9 cellular contexts compared by ENCODE assay signal in the genomic region with DNA sequence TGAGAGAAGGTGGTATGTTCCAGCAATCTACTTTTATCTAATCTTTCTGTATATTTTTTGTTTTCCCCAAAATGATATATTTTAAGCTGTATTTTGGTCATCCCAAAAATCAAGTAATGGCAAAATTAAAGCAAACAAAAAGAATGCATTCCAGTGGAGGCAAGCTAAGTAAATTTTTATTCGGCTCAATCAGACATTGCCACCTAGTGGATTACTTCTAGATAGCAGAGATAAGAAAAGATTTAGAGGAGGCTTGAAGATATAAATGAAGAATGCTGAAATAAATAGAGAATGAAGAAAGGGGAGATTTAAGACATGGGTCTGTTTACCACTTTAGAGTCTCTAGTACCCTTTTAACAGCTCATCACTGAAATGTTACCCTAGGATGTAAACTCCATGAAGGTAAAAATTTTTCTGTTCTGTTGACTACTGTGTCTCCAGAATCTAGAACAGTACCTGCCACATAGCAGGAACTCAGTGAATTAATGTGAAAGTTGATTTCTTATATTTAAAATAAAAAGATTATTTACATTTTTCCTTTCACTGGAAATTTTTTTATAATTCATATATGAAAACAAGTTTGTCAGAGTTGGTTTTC.
A peak's percentile ranks its signal among the peaks of the same experiment; 100 is the strongest.
DNase-seq lines count a peak whose midpoint lies in the region; ATAC-seq, FAIRE-seq and TF ChIP-seq lines count a peak whose summit lies in the region.
"Had no signal": no experiment of that assay in that cellular context is flagged by ENCODE, and none has a peak within 500 bp of the region (broad histone marks: within the 10 kb centered on the region; RNA-seq: fewer than 3 reads in every experiment).

No MANE protein-coding gene starts in this region.

- H3K79me2 ChIP-seq in HepG2 (ENCODE audit: insufficient read depth, low read length): no peaks in the 10 kb centered on the region

- H3K4me3 Mint-ChIP-seq in brain: no peak overlapping the region
- H3K4me3 Mint-ChIP-seq: memory B cell had no signal

- H3K9ac ChIP-seq in HepG2 (ENCODE audit: insufficient read depth, low read depth, low read length): no peak overlapping the region

- no peak for DNase-seq in BJ (ENCODE audit: low read depth)
- DNase-seq in NCI-H146 treated with DMSO at 0.1 percent for 48 hours (lab: John Stamatoyannopoulos, UW; ENCODE audit: unreplicated experiment): peak; percentile 8
- DNase-seq in HepG2 (ENCODE audit: low spot score): peak; percentile 14

- peaks cover 25% of the 10 kb centered on the region for H3K36me3 Mint-ChIP-seq in brain
- H3K36me3 Mint-ChIP-seq: memory B cell had no signal

- POLR2A ChIA-PET in BJ (lab: Charles Lee): interaction anchor here (0.6 kb wide), 1 partner anchor 1357 kb away, joined by 3 read pairs; no protein-coding TSS in a partner anchor
- POLR2A ChIA-PET in HepG2 (lab: Yijun Ruan, JAX): no interaction called here

- H3K9me3 Mint-ChIP-seq in brain: no peaks in the 10 kb centered on the region
- H3K9me3 Mint-ChIP-seq: memory B cell had no signal

- no peak for TF ChIP-seq POLR2A in HepG2 (IDR thresholded peaks at IDR 0.05; ENCODE audit: insufficient read depth in 1 of 2, low read depth in 2 of 2, low read length in 2 of 2)

- H2AFZ ChIP-seq in HepG2 (ENCODE audit: low read length): no peak overlapping the region

- FAIRE-seq in HepG2 (lab: Jason Lieb, UNC): no peak

- H3K4me3 ChIP-seq in BJ (ENCODE audit: low read depth, low read length) (no peak overlapping the region), HepG2 (replicated peaks in 1 of 3; ENCODE audit: insufficient read depth in 1 of 3, low read depth in 2 of 3, low read length in 3 of 3) (no peak overlapping the region)

- CTCF ChIA-PET in BJ (lab: Yijun Ruan, JAX): interaction anchor here (0.6 to 8.1 kb wide), 19 partner anchors 8 to 571 kb away, joined by 3 to 106 read pairs (median 4); no protein-coding TSS in a partner anchor
- CTCF ChIA-PET in HepG2 (lab: Yijun Ruan, JAX; ENCODE audit: low intra/inter-chr PET ratio, low total read pairs): interaction anchor here (1.8 kb wide), 1 partner anchor 85 kb away, joined by 9 read pairs; no protein-coding TSS in a partner anchor

- BruUV-seq in HepG2 (replicated peaks; lab: Mats Ljungman, UMichigan): no TSS peak

- 0% methylated on average over 1 of the region's 1 CpG for WGBS in HepG2 (ENCODE audit: low lambda C conversion rate)

- ATAC-seq in GM18868 (IDR thresholded peaks at IDR 0.05; ENCODE audit: unreplicated experiment): peak; percentile 50
- ATAC-seq in HepG2: no peak
- no peak for ATAC-seq in HG03045 (IDR thresholded peaks at IDR 0.05; ENCODE audit: unreplicated experiment)
- ATAC-seq in HG03135 (IDR thresholded peaks at IDR 0.05; ENCODE audit: unreplicated experiment): no peak
- no peak for ATAC-seq in GM18858 (IDR thresholded peaks at IDR 0.05; ENCODE audit: unreplicated experiment)

- TF ChIP-seq CTCF in BJ (IDR thresholded peaks at IDR 0.05; ENCODE audit: insufficient read depth, low read depth, low read length) (peak; percentile 69), brain (conservative IDR thresholded peaks at IDR 0.05) (peak; percentile 89 to 90), HepG2 (CRISPR knock-in tag; IDR thresholded peaks at IDR 0.05) (peak; percentile 58)

- peaks cover 30% of the 10 kb centered on the region for H3K4me1 Mint-ChIP-seq in brain
- H3K4me1 Mint-ChIP-seq: memory B cell had no signal

- no peak overlapping the region for H3K27ac ChIP-seq in HepG2 (ENCODE audit: extremely low read length, insufficient read depth, low read length)

- H3K36me3 ChIP-seq in BJ (ENCODE audit: control insufficient read depth, insufficient read depth, low read length): no peaks in the 10 kb centered on the region
- no peaks in the 10 kb centered on the region for H3K36me3 ChIP-seq in HepG2 (replicated peaks in 1 of 2; ENCODE audit: control insufficient read depth in 1 of 2, insufficient read depth in 2 of 2, low read length in 2 of 2)

- no peak overlapping the region for H3K4me2 ChIP-seq in HepG2 (ENCODE audit: low read depth, low read length)

- no peaks in the 10 kb centered on the region for H3K9me3 ChIP-seq in HepG2 (ENCODE audit: low read length)

- H4K20me1 ChIP-seq in HepG2 (ENCODE audit: insufficient read depth, low read length): no peaks in the 10 kb centered on the region

- H3K27me3 Mint-ChIP-seq in brain: no peaks in the 10 kb centered on the region

- in situ Hi-C loops in HepG2 (cut with HindIII; ENCODE audit: extremely low pct_ligation_motif_present, low pct_unique_long_range_greater_than_20kb): loop anchor here (25.0 kb wide), 1 partner anchor 601 kb away; no protein-coding TSS in a partner anchor

- H3K27ac Mint-ChIP-seq in brain: peak overlapping the region in 4 of 5 experiments; percentile 55 to 74 (median 64)
- H3K27ac Mint-ChIP-seq: memory B cell had no signal

- no peak for TF ChIP-seq EP300 in HepG2 (IDR thresholded peaks at IDR 0.05; ENCODE audit: low read depth in 2 of 2, low read length in 2 of 2)
- TF ChIP-seq EP300 in HepG2 (CRISPR knock-in tag; IDR thresholded peaks at IDR 0.05; ENCODE audit: borderline replicate concordance): no peak

- 0 out of 2 replicates have a peak, but pooled peaks have one; percentile 26 for TF ChIP-seq RAD21 in HepG2 (CRISPR knock-in tag; IDR thresholded peaks at IDR 0.05)

- no peaks in the 10 kb centered on the region for H3K4me1 ChIP-seq in HepG2 (ENCODE audit: insufficient read depth, low read length)

- intact Hi-C loops in HepG2 (cut with micrococcal nuclease; ENCODE audit: unreplicated experiment): loop anchor here (1.0 kb wide), 2 partner anchors 85 to 172 kb away; no protein-coding TSS in a partner anchor

- H3K27me3 ChIP-seq in BJ (ENCODE audit: control insufficient read depth, insufficient read depth, low read length) (no peaks in the 10 kb centered on the region), HepG2 (ENCODE audit: control insufficient read depth in 1 of 2, insufficient read depth in 2 of 2, low read length in 2 of 2) (no peaks in the 10 kb centered on the region; a peak in 1 of 5 replicates)

TF ChIP-seq in HepG2, 621 proteins besides CTCF, POLR2A, EP300 and RAD21 (continues in another document):
- TF ChIP-seq, protein P1, sequence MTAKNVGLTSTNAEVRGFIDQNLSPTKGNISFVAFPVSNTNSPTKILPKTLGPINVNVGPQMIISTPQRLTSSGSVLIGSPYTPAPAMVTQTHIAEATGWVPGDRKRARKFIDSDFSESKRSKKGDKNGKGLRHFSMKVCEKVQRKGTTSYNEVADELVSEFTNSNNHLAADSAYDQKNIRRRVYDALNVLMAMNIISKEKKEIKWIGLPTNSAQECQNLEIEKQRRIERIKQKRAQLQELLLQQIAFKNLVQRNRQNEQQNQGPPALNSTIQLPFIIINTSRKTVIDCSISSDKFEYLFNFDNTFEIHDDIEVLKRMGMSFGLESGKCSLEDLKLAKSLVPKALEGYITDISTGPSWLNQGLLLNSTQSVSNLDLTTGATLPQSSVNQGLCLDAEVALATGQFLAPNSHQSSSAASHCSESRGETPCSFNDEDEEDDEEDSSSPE (CRISPR knock-in tag; IDR thresholded peaks at IDR 0.05): no peak
- TF ChIP-seq, protein P2, sequence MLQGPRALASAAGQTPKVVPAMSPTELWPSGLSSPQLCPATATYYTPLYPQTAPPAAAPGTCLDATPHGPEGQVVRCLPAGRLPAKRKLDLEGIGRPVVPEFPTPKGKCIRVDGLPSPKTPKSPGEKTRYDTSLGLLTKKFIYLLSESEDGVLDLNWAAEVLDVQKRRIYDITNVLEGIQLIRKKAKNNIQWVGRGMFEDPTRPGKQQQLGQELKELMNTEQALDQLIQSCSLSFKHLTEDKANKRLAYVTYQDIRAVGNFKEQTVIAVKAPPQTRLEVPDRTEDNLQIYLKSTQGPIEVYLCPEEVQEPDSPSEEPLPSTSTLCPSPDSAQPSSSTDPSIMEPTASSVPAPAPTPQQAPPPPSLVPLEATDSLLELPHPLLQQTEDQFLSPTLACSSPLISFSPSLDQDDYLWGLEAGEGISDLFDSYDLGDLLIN (CRISPR knock-in tag; IDR thresholded peaks at IDR 0.05; ENCODE audit: borderline replicate concordance): no peak
- no peak for TF ChIP-seq KLF11 (CRISPR knock-in tag; IDR thresholded peaks at IDR 0.05)
- TF ChIP-seq ZNF672 (CRISPR knock-in tag; IDR thresholded peaks at IDR 0.05): no peak
- TF ChIP-seq, protein P3, sequence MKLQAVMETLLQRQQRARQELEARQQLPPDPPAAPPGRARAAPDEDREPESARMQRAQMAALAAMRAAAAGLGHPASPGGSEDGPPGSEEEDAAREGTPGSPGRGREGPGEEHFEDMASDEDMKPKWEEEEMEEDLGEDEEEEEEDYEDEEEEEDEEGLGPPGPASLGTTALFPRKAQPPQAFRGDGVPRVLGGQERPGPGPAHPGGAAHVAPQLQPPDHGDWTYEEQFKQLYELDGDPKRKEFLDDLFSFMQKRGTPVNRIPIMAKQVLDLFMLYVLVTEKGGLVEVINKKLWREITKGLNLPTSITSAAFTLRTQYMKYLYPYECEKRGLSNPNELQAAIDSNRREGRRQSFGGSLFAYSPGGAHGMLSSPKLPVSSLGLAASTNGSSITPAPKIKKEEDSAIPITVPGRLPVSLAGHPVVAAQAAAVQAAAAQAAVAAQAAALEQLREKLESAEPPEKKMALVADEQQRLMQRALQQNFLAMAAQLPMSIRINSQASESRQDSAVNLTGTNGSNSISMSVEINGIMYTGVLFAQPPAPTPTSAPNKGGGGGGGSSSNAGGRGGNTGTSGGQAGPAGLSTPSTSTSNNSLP (IDR thresholded peaks at IDR 0.05; ENCODE audit: low read depth, low read length): peak; percentile 62
- TF ChIP-seq ZNF510 (CRISPR knock-in tag; IDR thresholded peaks at IDR 0.05; ENCODE audit: low read depth): no peak
- TF ChIP-seq, protein P4, sequence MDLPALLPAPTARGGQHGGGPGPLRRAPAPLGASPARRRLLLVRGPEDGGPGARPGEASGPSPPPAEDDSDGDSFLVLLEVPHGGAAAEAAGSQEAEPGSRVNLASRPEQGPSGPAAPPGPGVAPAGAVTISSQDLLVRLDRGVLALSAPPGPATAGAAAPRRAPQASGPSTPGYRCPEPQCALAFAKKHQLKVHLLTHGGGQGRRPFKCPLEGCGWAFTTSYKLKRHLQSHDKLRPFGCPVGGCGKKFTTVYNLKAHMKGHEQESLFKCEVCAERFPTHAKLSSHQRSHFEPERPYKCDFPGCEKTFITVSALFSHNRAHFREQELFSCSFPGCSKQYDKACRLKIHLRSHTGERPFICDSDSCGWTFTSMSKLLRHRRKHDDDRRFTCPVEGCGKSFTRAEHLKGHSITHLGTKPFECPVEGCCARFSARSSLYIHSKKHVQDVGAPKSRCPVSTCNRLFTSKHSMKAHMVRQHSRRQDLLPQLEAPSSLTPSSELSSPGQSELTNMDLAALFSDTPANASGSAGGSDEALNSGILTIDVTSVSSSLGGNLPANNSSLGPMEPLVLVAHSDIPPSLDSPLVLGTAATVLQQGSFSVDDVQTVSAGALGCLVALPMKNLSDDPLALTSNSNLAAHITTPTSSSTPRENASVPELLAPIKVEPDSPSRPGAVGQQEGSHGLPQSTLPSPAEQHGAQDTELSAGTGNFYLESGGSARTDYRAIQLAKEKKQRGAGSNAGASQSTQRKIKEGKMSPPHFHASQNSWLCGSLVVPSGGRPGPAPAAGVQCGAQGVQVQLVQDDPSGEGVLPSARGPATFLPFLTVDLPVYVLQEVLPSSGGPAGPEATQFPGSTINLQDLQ (CRISPR knock-in tag; IDR thresholded peaks at IDR 0.05): no peak
- TF ChIP-seq SKI (IDR thresholded peaks at IDR 0.05; ENCODE audit: partially characterized antibody): no peak
- no peak for TF ChIP-seq KDM6A (CRISPR knock-in tag; IDR thresholded peaks at IDR 0.05; ENCODE audit: low read depth)
